ENCODE assay signal across 12 cellular contexts in the genomic region with DNA sequence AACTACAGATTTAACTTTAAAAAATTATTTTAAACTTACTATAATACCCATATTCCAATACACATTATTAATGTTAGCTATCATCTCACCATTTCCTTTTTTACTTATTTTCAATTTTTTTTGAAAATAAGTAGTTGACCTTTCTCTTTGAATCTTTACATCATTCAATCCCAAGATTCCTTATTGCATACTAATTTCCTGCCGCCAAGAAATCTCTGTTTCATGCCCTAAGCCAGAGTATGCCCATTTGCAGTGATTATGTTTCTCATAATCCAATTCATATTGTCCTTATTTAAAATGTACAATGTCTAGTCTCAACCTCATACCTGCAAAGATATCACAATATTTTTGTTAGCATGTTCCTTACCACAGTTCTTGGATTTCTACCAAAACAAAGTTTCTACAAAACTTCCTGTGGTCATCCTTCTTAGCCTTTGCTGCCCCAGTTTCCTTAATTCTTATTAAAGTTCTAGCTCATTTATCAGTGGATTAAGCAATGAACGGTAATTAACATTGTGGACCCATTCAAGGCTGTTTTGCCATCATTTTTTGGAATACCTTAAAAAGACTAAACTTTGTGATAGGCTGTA.
A peak's percentile ranks its signal among the peaks of the same experiment; 100 is the strongest.
DNase-seq lines count a peak whose midpoint lies in the region; ATAC-seq, FAIRE-seq and TF ChIP-seq lines count a peak whose summit lies in the region.
"Had no signal": no experiment of that assay in that cellular context is flagged by ENCODE, and none has a peak within 500 bp of the region (broad histone marks: within the 10 kb centered on the region; RNA-seq: fewer than 3 reads in every experiment).

No MANE protein-coding gene starts in this region.

- no peak for FAIRE-seq in urothelium cell line (lab: Jason Lieb, UNC)

- peaks cover 0 to 9% (median 2%) of the 10 kb centered on the region in 5 donors for H3K9me3 Mint-ChIP-seq in CD8-positive, alpha-beta memory T cell

- no peak for ATAC-seq in GM19351 (IDR thresholded peaks at IDR 0.05; ENCODE audit: unreplicated experiment)

- no peak overlapping the region for H3K27ac ChIP-seq in CD8-positive, alpha-beta memory T cell (ENCODE audit: low read depth, low read length)
- peak overlapping the region; percentile 64 for H3K27ac ChIP-seq in PC-9
- H3K27ac ChIP-seq in osteoblast (ENCODE audit: low read depth, low read length) = peak overlapping the region; percentile 89

- peaks cover 36 to 95% (median 44%) of the 10 kb centered on the region in 3 donors for H3K36me3 Mint-ChIP-seq in CD8-positive, alpha-beta memory T cell

- no TSS peak for BruUV-seq in PC-9 (replicated peaks; lab: Mats Ljungman, UMichigan)

- peaks cover 43% of the 10 kb centered on the region for H3K36me3 ChIP-seq in CD8-positive, alpha-beta memory T cell (ENCODE audit: insufficient read depth, low read length)
- H3K36me3 ChIP-seq in PC-9 (ENCODE audit: low read depth) (peaks cover 89% of the 10 kb centered on the region), osteoblast (ENCODE audit: insufficient read depth, low read length) (peaks cover 63% of the 10 kb centered on the region)

- intact Hi-C loops in PC-9 (cut with micrococcal nuclease; ENCODE audit: unreplicated experiment) = loop anchor here (10.0 kb wide), 1 partner anchor 69 kb away; no protein-coding TSS in a partner anchor

- TF ChIP-seq CTCF in PC-9 (conservative IDR thresholded peaks at IDR 0.05) (no peak), choroid plexus epithelial cell (conservative IDR thresholded peaks at IDR 0.05; ENCODE audit: low read depth, low read length) (no peak), osteoblast (IDR thresholded peaks at IDR 0.05; ENCODE audit: extremely low read depth, low read depth, low read length) (no peak)

- H3K4me2 ChIP-seq in PC-9 (peak overlapping the region; percentile 21; the same call in 1 of the 2 replicates), osteoblast (ENCODE audit: insufficient read depth, low read length) (peak overlapping the region; percentile 37)

- no peak overlapping the region for H2AFZ ChIP-seq in PC-9
- H2AFZ ChIP-seq in osteoblast (ENCODE audit: low read length) = no peak overlapping the region

- H3K27me3 Mint-ChIP-seq in CD8-positive, alpha-beta memory T cell = no peaks in the 10 kb centered on the region

- no peak for DNase-seq in CD8-positive, alpha-beta memory T cell
- DNase-seq in PC-9 = no peak
- DNase-seq in choroid plexus epithelial cell (ENCODE audit: low read depth) = peak; percentile 82
- no peak for DNase-seq in osteoblast (ENCODE audit: insufficient read length, low spot score, missing footprints)
- no peak for DNase-seq in urothelium cell line (ENCODE audit: low spot score)
- DNase-seq in Ammon's horn (ENCODE audit: low spot score) = no peak
- no peak for DNase-seq in central memory CD4-positive, alpha-beta T cell
- DNase-seq: activated CD8-positive, alpha-beta memory T cell treated with anti-CD3 and anti-CD28 coated beads, Interleukin-2, amount 50 U/mL, for 48 hours; NCI-H2171 treated with DMSO at 0.1 percent for 48 hours; stimulated activated naive CD4-positive, alpha-beta T cell had no signal

- POLR2A ChIA-PET in CD8-positive, alpha-beta memory T cell (lab: Charles Lee) = no interaction called here
- POLR2A ChIA-PET in PC-9 (lab: Charles Lee; ENCODE audit: unreplicated experiment) = interaction anchor here (0.6 kb wide), 3 partner anchors 154 to 810 kb away, joined by 3 to 11 read pairs (median 5); no protein-coding TSS in a partner anchor

- peak overlapping the region in 2 of 7 donors; percentile 18 to 44 for H3K4me3 Mint-ChIP-seq in CD8-positive, alpha-beta memory T cell

- H3K9me3 ChIP-seq in CD8-positive, alpha-beta memory T cell (ENCODE audit: low read length) = peaks cover 4% of the 10 kb centered on the region
- H3K9me3 ChIP-seq in PC-9 (ENCODE audit: insufficient read depth, low read depth) (no peaks in the 10 kb centered on the region), osteoblast (ENCODE audit: low read depth, low read length) (peaks cover 3% of the 10 kb centered on the region)

- no peaks in the 10 kb centered on the region for H3K9me2 ChIP-seq in PC-9 (ENCODE audit: insufficient read depth)

- H3K4me3 ChIP-seq in CD8-positive, alpha-beta memory T cell (ENCODE audit: low read length) = no peak overlapping the region
- H3K4me3 ChIP-seq in PC-9 (no peak overlapping the region), choroid plexus epithelial cell (ENCODE audit: low read depth, low read length) (no peak overlapping the region), osteoblast (ENCODE audit: insufficient read depth, low read length) (no peak overlapping the region)

- CTCF ChIA-PET in CD8-positive, alpha-beta memory T cell (lab: Charles Lee) = no interaction called here
- CTCF ChIA-PET in PC-9 (lab: Charles Lee) = interaction anchor here (0.6 kb wide), 1 partner anchor 123 kb away, joined by 3 read pairs; no protein-coding TSS in a partner anchor

- no peaks in the 10 kb centered on the region for H4K20me1 ChIP-seq in PC-9 (ENCODE audit: insufficient read depth)
- no peaks in the 10 kb centered on the region for H4K20me1 ChIP-seq in osteoblast (ENCODE audit: insufficient read depth, low read length)

- peaks cover 21% of the 10 kb centered on the region; the same call in 1 of the 2 replicates for H3K79me2 ChIP-seq in PC-9 (ENCODE audit: low read depth)
- peaks cover 30% of the 10 kb centered on the region for H3K79me2 ChIP-seq in osteoblast (ENCODE audit: insufficient read depth, low read length)

- peaks cover 63 to 87% (median 80%) of the 10 kb centered on the region in 3 donors for H3K4me1 Mint-ChIP-seq in CD8-positive, alpha-beta memory T cell

- H3K27me3 ChIP-seq in CD8-positive, alpha-beta memory T cell (ENCODE audit: insufficient read depth, low read length, poor library complexity, severe bottlenecking) = no peaks in the 10 kb centered on the region
- no peaks in the 10 kb centered on the region for H3K27me3 ChIP-seq in PC-9 (ENCODE audit: insufficient read depth, low read depth)
- H3K27me3 ChIP-seq in osteoblast (ENCODE audit: insufficient read depth, low read length) = no peaks in the 10 kb centered on the region

- peaks cover 52% of the 10 kb centered on the region for H3K4me1 ChIP-seq in CD8-positive, alpha-beta memory T cell (ENCODE audit: insufficient read depth, low read length)
- peaks cover 67% of the 10 kb centered on the region for H3K4me1 ChIP-seq in PC-9 (replicated peaks; ENCODE audit: insufficient read depth)
- peaks cover 56% of the 10 kb centered on the region for H3K4me1 ChIP-seq in osteoblast (ENCODE audit: insufficient read depth, low read length)

- peaks cover 96% of the 10 kb centered on the region for H3F3A ChIP-seq in PC-9 (ENCODE audit: insufficient read depth, low read depth)

- peak overlapping the region; percentile 58 to 97 (median 80) for H3K27ac Mint-ChIP-seq in CD8-positive, alpha-beta memory T cell
- H3K27ac Mint-ChIP-seq: progenitor cell of endocrine pancreas had no signal
